ENCODE assay signal across 8 cellular contexts in the genomic region with DNA sequence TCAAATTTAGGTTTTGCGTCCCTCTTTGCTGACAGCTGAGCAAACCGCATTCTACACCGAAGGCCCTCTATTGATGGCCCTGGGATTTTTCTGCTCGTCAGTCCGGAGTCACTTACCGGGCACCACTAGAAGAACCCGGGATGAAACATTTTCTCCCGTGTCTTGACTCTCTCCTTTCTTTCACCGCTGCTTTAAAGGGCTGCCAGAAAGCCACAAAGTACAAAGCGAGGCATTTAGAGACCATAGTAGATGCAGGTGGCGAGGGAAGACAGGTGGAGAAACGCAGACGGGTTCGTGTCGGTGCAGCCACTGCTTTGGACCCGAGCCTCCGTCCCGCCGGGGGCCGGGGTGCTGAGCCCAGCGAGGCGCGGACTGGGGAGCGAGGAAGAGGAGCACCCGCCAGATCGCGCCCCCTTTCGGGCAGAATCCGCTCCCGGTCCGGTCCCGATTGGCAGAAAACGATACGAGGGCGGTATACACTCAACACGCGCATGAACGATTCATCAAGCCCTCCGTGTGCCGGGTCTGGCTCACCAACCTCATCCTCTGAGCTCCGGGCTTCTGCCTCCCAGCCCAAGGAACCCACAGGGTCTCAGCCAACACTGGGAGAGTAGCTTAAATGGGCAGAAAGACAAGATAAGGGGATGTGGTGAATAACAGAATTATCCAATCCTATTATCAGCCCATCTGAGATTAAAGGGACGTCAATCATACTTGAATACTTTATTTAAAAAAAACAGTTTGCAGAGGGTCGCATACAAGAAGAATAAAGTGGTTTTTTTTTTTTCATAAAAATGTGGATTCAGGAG.
DNase-seq lines count a peak whose midpoint lies in the region; ATAC-seq and TF ChIP-seq lines count a peak whose summit lies in the region.

No MANE protein-coding gene starts in this region.

- peak; percentile 77 for ATAC-seq in GM19035 (IDR thresholded peaks at IDR 0.05; ENCODE audit: unreplicated experiment)
- peak; percentile 69 for ATAC-seq in HG03442 (IDR thresholded peaks at IDR 0.05; ENCODE audit: unreplicated experiment)
- peak; percentile 88 for ATAC-seq in left lobe of liver

- peak; percentile 67 for TF ChIP-seq CTCF in AG10803 (conservative IDR thresholded peaks at IDR 0.05; ENCODE audit: low read length)
- no peak for TF ChIP-seq CTCF in coronary artery (IDR thresholded peaks at IDR 0.05)

- peak overlapping the region; percentile 54 to 76 for H3K27ac ChIP-seq in coronary artery

- DNase-seq in AG10803 (ENCODE audit: low read depth) (peak; percentile 78), NCI-H526 (lab: John Stamatoyannopoulos, UW) (peak; percentile 90 to 92), coronary artery (ENCODE audit: low spot score) (peak; percentile 82), left lobe of liver (ENCODE audit: low spot score) (peak; percentile 83)
- DNase-seq in activated CD4-positive, alpha-beta T cell treated with anti-CD3 and anti-CD28 coated beads for 48 hours: peak; percentile 92
- peak; percentile 74 to 89 (median 84) for DNase-seq in stimulated activated CD4-positive, alpha-beta T cell treated with anti-CD3 and anti-CD28 coated beads, Interleukin-1b, Interleukin-23, amount 100 ng/mL, for 24 hours (ENCODE audit: low read depth in 4 of 4, low spot score in 1 of 4)

- H3K4me3 ChIP-seq in AG10803 (ENCODE audit: low read length): peak overlapping the region; percentile 84
- peak overlapping the region; percentile 77 for H3K4me3 ChIP-seq in coronary artery

Comparison
In these comparisons a context has a peak if more than half of its experiments do, and no peak if none do; other contexts are left out.
1. Peak in every context shown above with its lines: DNase-seq, ATAC-seq, H3K4me3 ChIP-seq and H3K27ac ChIP-seq.